In genomic region chr1:236861560-236862230, GRCh38 we compare ENCODE assay signal across 11 cellular contexts.
DNase-seq lines count a peak whose midpoint lies in the region; ATAC-seq and TF ChIP-seq lines count a peak whose summit lies in the region.
"Had no signal": no experiment of that assay in that cellular context is flagged by ENCODE, and none has a peak within 500 bp of the region (broad histone marks: within the 10 kb centered on the region; RNA-seq: fewer than 3 reads in every experiment).

No MANE protein-coding gene starts in this region.

- H3K4me1 Mint-ChIP-seq in HFFc6 (ENCODE audit: low read depth) = peaks cover 14% of the 10 kb centered on the region

- intact Hi-C loops in left ventricle myocardium superior (cut with micrococcal nuclease) = no loop called here
- intact Hi-C loops in sciatic nerve (cut with DNase I) = no loop called here

- H3K27ac Mint-ChIP-seq in HFFc6 = peak overlapping the region; percentile 22
- H3K27ac Mint-ChIP-seq in activated naive CD4-positive, alpha-beta T cell treated with anti-CD3 and anti-CD28 coated beads, Interleukin-2, amount 50 U/mL, for 72 hours = peak overlapping the region in 1 of 2 donors; percentile 24

- H3K27me3 Mint-ChIP-seq in HFFc6 (ENCODE audit: insufficient read depth) = no peaks in the 10 kb centered on the region

- TF ChIP-seq CTCF in HFFc6 (IDR thresholded peaks at IDR 0.05) = no peak

- DNase-seq in HFFc6 (no peak), left ventricle myocardium superior (no peak), sciatic nerve (ENCODE audit: low spot score) (no peak), cerebellar nuclear complex (lab: John Stamatoyannopoulos, UW) (no peak)
- DNase-seq in activated naive CD4-positive, alpha-beta T cell treated with anti-CD3 and anti-CD28 coated beads, Interleukin-2, amount 50 U/mL, for 72 hours (ENCODE audit: low spot score in 2 of 2) = no peak
- no peak for DNase-seq in stimulated activated CD4-positive, alpha-beta T cell treated with anti-CD3 and anti-CD28 coated beads, Interleukin-15, amount 100 ng/mL, for 24 hours
- DNase-seq: NCI-H1048, NCI-H510A, T1000 had no signal

- H3K4me3 Mint-ChIP-seq in HFFc6 = no peak overlapping the region

- H3K9me3 Mint-ChIP-seq in HFFc6 = no peaks in the 10 kb centered on the region
- peaks cover 0 to 3% of the 10 kb centered on the region in 2 donors for H3K9me3 Mint-ChIP-seq in activated naive CD4-positive, alpha-beta T cell treated with anti-CD3 and anti-CD28 coated beads, Interleukin-2, amount 50 U/mL, for 72 hours

- peaks cover 51% of the 10 kb centered on the region for H3K36me3 Mint-ChIP-seq in HFFc6 (ENCODE audit: low read depth)
- peaks cover 42 to 45% of the 10 kb centered on the region in 2 donors for H3K36me3 Mint-ChIP-seq in activated naive CD4-positive, alpha-beta T cell treated with anti-CD3 and anti-CD28 coated beads, Interleukin-2, amount 50 U/mL, for 72 hours

- peak; percentile 52 to 77 for ATAC-seq in activated naive CD4-positive, alpha-beta T cell treated with anti-CD3 and anti-CD28 coated beads, Interleukin-2, amount 50 U/mL, for 72 hours
- ATAC-seq in left ventricle myocardium superior (peak; percentile 32), sciatic nerve (peak; percentile 72), HG02840 (IDR thresholded peaks at IDR 0.05; ENCODE audit: low FRiP score, unreplicated experiment) (no peak)
- ATAC-seq: Panc1 had no signal
